Comparison of ENCODE assay signal across 29 cellular contexts in the genomic region with DNA sequence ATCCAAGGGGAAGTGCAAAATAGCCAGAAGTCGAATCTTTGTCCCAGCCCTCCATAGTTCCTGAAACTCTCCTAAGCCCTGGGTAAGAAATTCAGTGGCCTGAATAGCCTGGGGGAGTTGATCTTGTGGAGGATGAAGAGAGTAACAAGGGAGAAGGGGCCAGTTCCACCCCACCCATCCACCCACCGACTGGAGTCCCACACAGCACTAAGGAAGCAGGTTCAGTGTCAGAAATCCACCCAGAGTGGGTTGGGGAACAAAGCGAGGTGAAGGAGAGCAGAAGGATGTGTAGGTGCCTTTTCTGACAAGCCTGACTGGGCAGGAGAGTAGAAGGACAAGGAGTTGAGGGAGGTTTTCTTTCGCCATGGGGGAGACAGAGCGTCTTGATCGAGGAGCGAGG.
"Had no signal": no experiment of that assay in that cellular context is flagged by ENCODE, and none has a peak within 500 bp of the region (broad histone marks: within the 10 kb centered on the region; RNA-seq: fewer than 3 reads in every experiment).

No MANE protein-coding gene starts in this region.

- H3K4me1 ChIP-seq: suprapubic skin, upper lobe of right lung, uterus had no signal

- H3K27ac Mint-ChIP-seq: stimulated activated effector memory CD8-positive, alpha-beta T cell treated with anti-CD3 and anti-CD28 coated beads, Interleukin-12 subunit alpha, Interleukin-12 subunit beta, amount 100 ng/mL, for 72 hours; stimulated activated memory B cell treated with anti-CD40 and anti-IgM and Interleukin-4, amounts not matched to agents 10 μg/mL and 1 μg/mL and 100 μg/mL, for 72 hours; stimulated activated naive B cell treated with anti-CD40 and anti-IgM and Interleukin-4, amounts not matched to agents 10 μg/mL and 1 μg/mL and 100 μg/mL, for 72 hours; stimulated activated naive CD8-positive, alpha-beta T cell treated with anti-CD3 and anti-CD28 coated beads, Interleukin-15, Interleukin-2, amounts not matched to agents 100 ng/mL and 50 ng/mL, for 24 hours; type B pancreatic cell had no signal

- DNase-seq: stimulated activated CD4-positive, alpha-beta T cell treated with anti-CD3 and anti-CD28 coated beads, Interleukin-2, amount 100 ng/mL, for 48 hours; stimulated activated CD4-positive, alpha-beta T cell treated with anti-CD3 and anti-CD28 coated beads, Interleukin-4, amount 100 ng/mL, for 1 hour; stimulated activated CD4-positive, alpha-beta T cell treated with anti-CD3 and anti-CD28 coated beads, Interleukin-4, amount 100 ng/mL, for 24 hours; stimulated activated CD4-positive, alpha-beta T cell treated with anti-CD3 and anti-CD28 coated beads, Interleukin-4, amount 100 ng/mL, for 4 hours; stimulated activated CD8-positive, alpha-beta memory T cell treated with anti-CD3 and anti-CD28 coated beads, Interleukin-4, amount 100 ng/mL, for 48 hours; stimulated activated naive B cell treated with anti-CD40 and anti-IgM and Interleukin-4, amounts not matched to agents 10 μg/mL and 1 μg/mL and 100 μg/mL, for 72 hours; stimulated activated naive CD4-positive, alpha-beta T cell; stimulated activated naive CD4-positive, alpha-beta T cell treated with Interleukin-2 at 50 U/mL for 16 hours; stimulated activated naive CD8-positive, alpha-beta T cell treated with anti-CD3 and anti-CD28 coated beads, Interleukin-15, amount 100 ng/mL, for 72 hours; stimulated activated naive CD8-positive, alpha-beta T cell treated with anti-CD3 and anti-CD28 coated beads, Interleukin-15, Interleukin-2, amounts not matched to agents 100 U/mL and 50 U/mL, for 24 hours; stomach; substantia nigra; testis; thyroid gland; tibial artery; transverse colon; trophoblast cell; upper lobe of left lung; upper lobe of right lung; uterus had no signal

- H3K27me3 ChIP-seq: suprapubic skin, testis, thyroid gland, tibial artery, tibial nerve, transverse colon, upper lobe of left lung, upper lobe of right lung, uterus, vagina had no signal

- H3K36me3 Mint-ChIP-seq: stimulated activated effector memory CD8-positive, alpha-beta T cell treated with anti-CD3 and anti-CD28 coated beads, Interleukin-12 subunit alpha, Interleukin-12 subunit beta, amount 100 ng/mL, for 72 hours; stimulated activated memory B cell treated with anti-CD40 and anti-IgM and Interleukin-4, amounts not matched to agents 10 μg/mL and 1 μg/mL and 100 μg/mL, for 72 hours; stimulated activated naive B cell treated with anti-CD40 and anti-IgM and Interleukin-4, amounts not matched to agents 10 μg/mL and 1 μg/mL and 100 μg/mL, for 72 hours; type B pancreatic cell had no signal

- H3K9me3 ChIP-seq: stomach, suprapubic skin, testis, thoracic aorta, thyroid gland, tibial artery, tibial nerve, transverse colon, upper lobe of left lung, upper lobe of right lung, uterus, vagina had no signal

- H3K36me3 ChIP-seq: stomach, suprapubic skin, thoracic aorta, thyroid gland, tibial artery, tibial nerve, transverse colon, upper lobe of left lung, upper lobe of right lung, uterus, vagina had no signal

- H3K27ac ChIP-seq: stomach, suprapubic skin, testis, thoracic aorta, thyroid gland, tibial artery, tibial nerve, transverse colon, upper lobe of left lung, upper lobe of right lung, uterus, vagina had no signal

- FAIRE-seq: urothelium cell line had no signal

- H3K4me3 Mint-ChIP-seq: stimulated activated effector memory CD8-positive, alpha-beta T cell treated with anti-CD3 and anti-CD28 coated beads, Interleukin-12 subunit alpha, Interleukin-12 subunit beta, amount 100 ng/mL, for 72 hours; stimulated activated memory B cell treated with anti-CD40 and anti-IgM and Interleukin-4, amounts not matched to agents 10 μg/mL and 1 μg/mL and 100 μg/mL, for 72 hours; stimulated activated naive B cell treated with anti-CD40 and anti-IgM and Interleukin-4, amounts not matched to agents 10 μg/mL and 1 μg/mL and 100 μg/mL, for 72 hours; stimulated activated naive CD8-positive, alpha-beta T cell treated with anti-CD3 and anti-CD28 coated beads, Interleukin-15, amount 100 ng/mL, for 72 hours; stimulated activated naive CD8-positive, alpha-beta T cell treated with anti-CD3 and anti-CD28 coated beads, Interleukin-15, Interleukin-2, amounts not matched to agents 100 ng/mL and 50 ng/mL, for 24 hours; type B pancreatic cell had no signal

- H3K4me1 Mint-ChIP-seq: stimulated activated effector memory CD8-positive, alpha-beta T cell treated with anti-CD3 and anti-CD28 coated beads, Interleukin-12 subunit alpha, Interleukin-12 subunit beta, amount 100 ng/mL, for 72 hours; stimulated activated memory B cell treated with anti-CD40 and anti-IgM and Interleukin-4, amounts not matched to agents 10 μg/mL and 1 μg/mL and 100 μg/mL, for 72 hours; stimulated activated naive CD8-positive, alpha-beta T cell treated with anti-CD3 and anti-CD28 coated beads, Interleukin-15, amount 100 ng/mL, for 72 hours had no signal

- H3K4me3 ChIP-seq: stomach, suprapubic skin, testis, thoracic aorta, thyroid gland, tibial artery, tibial nerve, transverse colon, upper lobe of left lung, upper lobe of right lung, uterus, vagina had no signal

- ATAC-seq: stimulated activated effector memory CD8-positive, alpha-beta T cell treated with anti-CD3 and anti-CD28 coated beads, Interleukin-12 subunit alpha, Interleukin-12 subunit beta, amount 100 ng/mL, for 72 hours; stimulated activated memory B cell treated with anti-CD40 and anti-IgM and Interleukin-4, amounts not matched to agents 10 μg/mL and 1 μg/mL and 100 μg/mL, for 72 hours; stimulated activated naive B cell treated with anti-CD40 and anti-IgM and Interleukin-4, amounts not matched to agents 10 μg/mL and 1 μg/mL and 100 μg/mL, for 72 hours; stimulated activated naive CD8-positive, alpha-beta T cell treated with anti-CD3 and anti-CD28 coated beads, Interleukin-15, amount 100 ng/mL, for 72 hours; stimulated activated naive CD8-positive, alpha-beta T cell treated with anti-CD3 and anti-CD28 coated beads, Interleukin-15, Interleukin-2, amounts not matched to agents 100 U/mL and 50 U/mL, for 24 hours; upper lobe of right lung had no signal

- H3K9me3 Mint-ChIP-seq: stimulated activated effector memory CD8-positive, alpha-beta T cell treated with anti-CD3 and anti-CD28 coated beads, Interleukin-12 subunit alpha, Interleukin-12 subunit beta, amount 100 ng/mL, for 72 hours; stimulated activated memory B cell treated with anti-CD40 and anti-IgM and Interleukin-4, amounts not matched to agents 10 μg/mL and 1 μg/mL and 100 μg/mL, for 72 hours; stimulated activated naive B cell treated with anti-CD40 and anti-IgM and Interleukin-4, amounts not matched to agents 10 μg/mL and 1 μg/mL and 100 μg/mL, for 72 hours; stimulated activated naive CD8-positive, alpha-beta T cell treated with anti-CD3 and anti-CD28 coated beads, Interleukin-15, amount 100 ng/mL, for 72 hours; stimulated activated naive CD8-positive, alpha-beta T cell treated with anti-CD3 and anti-CD28 coated beads, Interleukin-15, Interleukin-2, amounts not matched to agents 100 ng/mL and 50 ng/mL, for 24 hours; type B pancreatic cell had no signal
